16 cellular contexts compared by ENCODE assay signal in genomic region chr6:44016131-44016870, GRCh38.
DNase-seq lines count a peak whose midpoint lies in the region; ATAC-seq and TF ChIP-seq lines count a peak whose summit lies in the region.
"Had no signal": no experiment of that assay in that cellular context is flagged by ENCODE, and none has a peak within 500 bp of the region (broad histone marks: within the 10 kb centered on the region; RNA-seq: fewer than 3 reads in every experiment).

No MANE protein-coding gene starts in this region.

- H3K27ac Mint-ChIP-seq in CD14-positive monocyte = no peak overlapping the region
- H3K27ac Mint-ChIP-seq: natural killer cell treated with Interleukin-12 subunit alpha and Interleukin-12 subunit beta and Interleukin-15 and Interleukin-18, amount 100 ng/mL, for 72 hours had no signal

- no peaks in the 10 kb centered on the region for H3K79me1 ChIP-seq in mesendoderm (ENCODE audit: low read length)

- H3K4me3 ChIP-seq in cardiac fibroblast (replicated peaks in 1 of 2; ENCODE audit: low read depth in 2 of 2, low read length in 2 of 2) = no peak overlapping the region
- H3K4me3 ChIP-seq in mesendoderm (ENCODE audit: low read length) = no peak overlapping the region
- H3K4me3 ChIP-seq: lower lobe of right lung had no signal

- no peaks in the 10 kb centered on the region for H3K4me1 ChIP-seq in mesendoderm (ENCODE audit: control insufficient read depth, low read depth, low read length)
- H3K4me1 ChIP-seq: lower lobe of right lung had no signal

- H3K4me2 ChIP-seq in mesendoderm (ENCODE audit: low read length) = no peak overlapping the region

- no peaks in the 10 kb centered on the region for H3K79me2 ChIP-seq in mesendoderm (ENCODE audit: control insufficient read depth, insufficient read depth, low read length)

- H2BK5ac ChIP-seq in mesendoderm (ENCODE audit: low read length) = no peak overlapping the region

- no peak overlapping the region for H3K4me3 Mint-ChIP-seq in CD14-positive monocyte
- H3K4me3 Mint-ChIP-seq: natural killer cell treated with Interleukin-12 subunit alpha and Interleukin-12 subunit beta and Interleukin-15 and Interleukin-18, amount 100 ng/mL, for 72 hours had no signal

- H3K27me3 Mint-ChIP-seq in CD14-positive monocyte (ENCODE audit: low read depth in 3 of 3) = peaks cover 5 to 10% (median 9%) of the 10 kb centered on the region in 3 donors

- no peaks in the 10 kb centered on the region for H3K27me3 ChIP-seq in mesendoderm (ENCODE audit: insufficient read depth, low read length, poor library complexity)

- no peak overlapping the region for H3K23ac ChIP-seq in mesendoderm (ENCODE audit: low read length)

- H3K4me1 Mint-ChIP-seq in CD14-positive monocyte = peaks cover 13% of the 10 kb centered on the region

- ATAC-seq in HG03521 (IDR thresholded peaks at IDR 0.05; ENCODE audit: unreplicated experiment) (no peak), HG02759 (IDR thresholded peaks at IDR 0.05; ENCODE audit: unreplicated experiment) (no peak)
- ATAC-seq: esophagus mucosa; lower lobe of right lung; natural killer cell treated with Interleukin-12 subunit alpha and Interleukin-12 subunit beta and Interleukin-15 and Interleukin-18, amount 100 ng/mL, for 72 hours had no signal

- DNase-seq in CD14-positive monocyte (ENCODE audit: low spot score) (peak; percentile 3), M059J (ENCODE audit: low read depth) (peak; percentile 56), cardiac fibroblast (ENCODE audit: low read depth in 2 of 2) (peak; percentile 75 to 81), mesendoderm (peak; percentile 56), NCI-H510A (lab: John Stamatoyannopoulos, UW) (no peak), DMS153 treated with DMSO at 0.1 percent for 48 hours (lab: John Stamatoyannopoulos, UW; ENCODE audit: unreplicated experiment) (no peak)
- DNase-seq: activated CD4-positive, alpha-beta T cell treated with anti-CD3 and anti-CD28 coated beads, Interleukin-2, amount 50 U/mL, for 1 hour; activated T-cell treated with anti-CD3 and anti-CD28 coated beads, Interleukin-2, amount 50 U/mL, for 48 hours; lower lobe of right lung; retina; stimulated activated CD4-positive, alpha-beta T cell treated with anti-CD3 and anti-CD28 coated beads, Interleukin-2, amount 100 ng/mL, for 48 hours; stimulated activated CD8-positive, alpha-beta memory T cell treated with anti-CD3 and anti-CD28 coated beads, Interleukin-4, amount 100 ng/mL, for 48 hours had no signal

- TF ChIP-seq CTCF in CD14-positive monocyte (IDR thresholded peaks at IDR 0.05) (no peak), cardiac fibroblast (IDR thresholded peaks at IDR 0.05; ENCODE audit: low read depth, low read length) (no peak)

- H2BK15ac ChIP-seq in mesendoderm (replicated peaks; ENCODE audit: low read depth) = no peak overlapping the region

- H3K18ac ChIP-seq in mesendoderm (ENCODE audit: low read length) = no peak overlapping the region

- no peak overlapping the region for H3K27ac ChIP-seq in mesendoderm (ENCODE audit: low read depth, low read length)
- H3K27ac ChIP-seq: lower lobe of right lung had no signal

- H3K9me3 Mint-ChIP-seq in CD14-positive monocyte = peaks cover 14 to 35% (median 30%) of the 10 kb centered on the region in 7 donors
- H3K9me3 Mint-ChIP-seq: natural killer cell treated with Interleukin-12 subunit alpha and Interleukin-12 subunit beta and Interleukin-15 and Interleukin-18, amount 100 ng/mL, for 72 hours had no signal

- H4K5ac ChIP-seq in mesendoderm (ENCODE audit: low read length) = no peak overlapping the region

- no peak overlapping the region for H2BK120ac ChIP-seq in mesendoderm (ENCODE audit: low read depth, low read length)

- no peaks in the 10 kb centered on the region for H3K36me3 ChIP-seq in mesendoderm (ENCODE audit: control insufficient read depth, insufficient read depth, low read length)
- H3K36me3 ChIP-seq: lower lobe of right lung had no signal

- no peak overlapping the region for H3K56ac ChIP-seq in mesendoderm (ENCODE audit: low read length)

- H2AK5ac ChIP-seq in mesendoderm (ENCODE audit: low read length) = no peak overlapping the region

- peaks cover 7 to 9% of the 10 kb centered on the region in 2 donors for H3K36me3 Mint-ChIP-seq in CD14-positive monocyte
- H3K36me3 Mint-ChIP-seq: natural killer cell treated with Interleukin-12 subunit alpha and Interleukin-12 subunit beta and Interleukin-15 and Interleukin-18, amount 100 ng/mL, for 72 hours had no signal

- H4K8ac ChIP-seq in mesendoderm (ENCODE audit: low read depth, low read length) = no peak overlapping the region

- H3K4ac ChIP-seq in mesendoderm (ENCODE audit: low read depth, low read length) = no peak overlapping the region

- no peak overlapping the region for H3K9ac ChIP-seq in mesendoderm (ENCODE audit: low read length)

- WGBS in mesendoderm (ENCODE audit: extremely low coverage, insufficient coverage, low lambda C conversion rate) = no CpG with 5 or more reads among the region's 5 CpGs

- intact Hi-C loops in CD14-positive monocyte (cut with micrococcal nuclease) = no loop called here

Comparison
In these comparisons a context has a peak if more than half of its experiments do, and no peak if none do; other contexts are left out.
1. DNase-seq: peak in CD14-positive monocyte (single experiment), M059J (single experiment), cardiac fibroblast (2 of 2) and mesendoderm (single experiment); none in NCI-H510A (single experiment) and DMS153 treated with DMSO at 0.1 percent for 48 hours (single experiment).